In the genomic region with DNA sequence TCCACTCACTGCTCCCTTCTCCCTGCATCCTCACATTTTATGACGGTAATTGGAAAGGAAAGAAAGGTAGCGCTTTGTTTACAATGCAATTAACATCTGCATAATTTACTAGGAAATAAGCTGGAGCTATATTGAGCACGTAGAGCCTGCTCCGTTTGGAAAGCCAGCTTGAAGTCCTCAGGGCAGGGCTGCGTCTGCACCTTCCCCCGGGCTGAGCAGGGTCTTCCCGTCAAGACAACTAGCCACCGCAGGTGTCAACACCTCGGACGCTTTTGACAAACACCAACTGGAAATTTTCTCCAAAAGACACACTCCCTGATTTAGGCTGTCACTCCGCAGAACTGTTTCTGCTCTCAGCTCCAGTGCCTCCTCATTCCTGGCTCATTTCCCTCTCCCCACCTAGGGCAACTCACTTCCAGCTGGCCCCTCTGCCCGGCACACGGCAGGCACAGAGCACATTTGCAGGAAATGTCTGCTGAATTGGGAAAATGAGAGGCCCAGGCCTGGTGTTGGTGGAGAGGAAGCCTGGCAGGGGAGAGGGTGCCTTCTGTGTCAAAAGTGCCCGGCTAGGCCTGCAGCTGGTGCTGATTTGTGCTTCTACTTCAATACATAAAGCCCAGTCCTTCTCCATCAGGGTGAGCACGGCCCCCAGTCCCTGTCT, we compare ENCODE assay signal across 20 cellular contexts.
DNase-seq lines count a peak whose midpoint lies in the region; ATAC-seq and TF ChIP-seq lines count a peak whose summit lies in the region.
"Had no signal": no experiment of that assay in that cellular context is flagged by ENCODE, and none has a peak within 500 bp of the region (broad histone marks: within the 10 kb centered on the region; RNA-seq: fewer than 3 reads in every experiment).

No MANE protein-coding gene starts in this region.

- POLR2A ChIA-PET in OCI-LY7 (lab: Charles Lee) = no interaction called here

- H3K79me2 ChIP-seq in OCI-LY7 (ENCODE audit: insufficient read depth, low read depth, low read length) = no peaks in the 10 kb centered on the region

- no peak for ATAC-seq in HG02610 (IDR thresholded peaks at IDR 0.05; ENCODE audit: unreplicated experiment)
- ATAC-seq: left lobe of liver had no signal

- CTCF ChIA-PET in OCI-LY7 (lab: Charles Lee; ENCODE audit: unreplicated experiment) = no interaction called here

- no TSS peak for BruUV-seq in OCI-LY7 (replicated peaks; lab: Mats Ljungman, UMichigan)

- no peak for TF ChIP-seq CTCF in cardiac muscle cell (IDR thresholded peaks at IDR 0.05; ENCODE audit: low read depth, low read length)
- no peak for TF ChIP-seq CTCF in uterus (IDR thresholded peaks at IDR 0.05)
- TF ChIP-seq CTCF in OCI-LY7 (conservative IDR thresholded peaks at IDR 0.05; ENCODE audit: low read length) = no peak
- no peak for TF ChIP-seq CTCF in testis (IDR thresholded peaks at IDR 0.05)

- no peak for TF ChIP-seq POLR2A in uterus (IDR thresholded peaks at IDR 0.05)
- TF ChIP-seq POLR2A in testis (IDR thresholded peaks at IDR 0.05) = no peak

- H4K20me1 ChIP-seq in OCI-LY7 (ENCODE audit: insufficient read depth, low read length) = no peaks in the 10 kb centered on the region

- H3K4me2 ChIP-seq in OCI-LY7 (ENCODE audit: low read length) = no peak overlapping the region
- H3K4me2 ChIP-seq: KMS-11, PC-9 had no signal

- peak in 1 of 2 donors; percentile 69 for DNase-seq in cardiac muscle cell (ENCODE audit: low read depth in 1 of 2, low spot score in 1 of 2)
- DNase-seq in cardiac septum (ENCODE audit: low spot score) = no peak
- peak; percentile 16 for DNase-seq in NCI-H774 (lab: John Stamatoyannopoulos, UW)
- peak; percentile 68 for DNase-seq in left kidney (ENCODE audit: low read depth, low spot score)
- no peak for DNase-seq in uterus
- DNase-seq in OCI-LY7 (ENCODE audit: low spot score) = no peak
- DNase-seq in testis = no peak
- DNase-seq: activated CD4-positive, alpha-beta T cell treated with anti-CD3 and anti-CD28 coated beads for 4 hours; activated naive CD4-positive, alpha-beta T cell treated with anti-CD3 and anti-CD28 coated beads, Interleukin-2, amount 10 ng/mL, durations not matched to agents 7 days and 5 days; GF-D8; head of caudate nucleus; HFFc6; NCI-H2107; NCI-H82; PC-9; stimulated activated CD4-positive, alpha-beta T cell treated with anti-CD3 and anti-CD28 coated beads, Interleukin-4, amount 100 ng/mL, for 24 hours; stimulated activated naive CD4-positive, alpha-beta T cell treated with Interleukin-2 at 50 U/mL for 16 hours had no signal

- no peaks in the 10 kb centered on the region for H3K27me3 ChIP-seq in cardiac muscle cell
- H3K27me3 ChIP-seq in uterus = no peaks in the 10 kb centered on the region
- no peaks in the 10 kb centered on the region for H3K27me3 ChIP-seq in testis

- no peaks in the 10 kb centered on the region for H3K36me3 ChIP-seq in cardiac muscle cell
- no peaks in the 10 kb centered on the region for H3K36me3 ChIP-seq in uterus
- H3K36me3 ChIP-seq in OCI-LY7 (ENCODE audit: insufficient read depth, low read length) = no peaks in the 10 kb centered on the region
- no peaks in the 10 kb centered on the region for H3K36me3 ChIP-seq in testis (ENCODE audit: low read depth, missing control alignments)

- no peak overlapping the region for H2AFZ ChIP-seq in OCI-LY7 (ENCODE audit: low read length)
- H2AFZ ChIP-seq: PC-9 had no signal

- 53 to 60% methylated on average over 14 to 15 of the region's 15 CpGs for WGBS in testis, 2 donors

- no peak overlapping the region for H3K4me3 ChIP-seq in cardiac muscle cell
- no peak overlapping the region for H3K4me3 ChIP-seq in uterus
- no peak overlapping the region for H3K4me3 ChIP-seq in OCI-LY7 (ENCODE audit: low read depth, low read length, poor library complexity, severe bottlenecking)
- H3K4me3 ChIP-seq in testis = no peak overlapping the region
- H3K4me3 ChIP-seq: PC-9 had no signal

- intact Hi-C loops in cardiac septum (cut with DNase I) (no loop called here), uterus (cut with DNase I; ENCODE audit: low total_unique reads) (no loop called here), OCI-LY7 (cut with micrococcal nuclease; ENCODE audit: unreplicated experiment) (no loop called here), testis (cut with DNase I; ENCODE audit: low total_unique reads) (no loop called here)

- H3K9me3 ChIP-seq in cardiac muscle cell (ENCODE audit: low read depth) = no peaks in the 10 kb centered on the region
- H3K9me3 ChIP-seq in uterus = no peaks in the 10 kb centered on the region
- no peaks in the 10 kb centered on the region for H3K9me3 ChIP-seq in OCI-LY7 (ENCODE audit: low read length)
- no peaks in the 10 kb centered on the region for H3K9me3 ChIP-seq in testis

- no peaks in the 10 kb centered on the region for H3K9me2 ChIP-seq in OCI-LY7 (ENCODE audit: insufficient read depth, low read length)

- H3K4me1 ChIP-seq in cardiac muscle cell (ENCODE audit: low read depth) = peaks cover 17% of the 10 kb centered on the region
- peaks cover 0 to 3% of the 10 kb centered on the region in 2 donors for H3K4me1 ChIP-seq in uterus
- no peaks in the 10 kb centered on the region for H3K4me1 ChIP-seq in OCI-LY7 (ENCODE audit: insufficient read depth, low read length, poor library complexity, severe bottlenecking)
- H3K4me1 ChIP-seq in testis = peaks cover 6% of the 10 kb centered on the region

- H3K27ac ChIP-seq in cardiac muscle cell (peak overlapping the region; percentile 28), uterus (peak overlapping the region; percentile 40 to 51), OCI-LY7 (ENCODE audit: low read depth, low read length, poor library complexity, severe bottlenecking) (no peak overlapping the region), testis (no peak overlapping the region)
- H3K27ac ChIP-seq: KMS-11, PC-9 had no signal

Comparison
In these comparisons a context has a peak if more than half of its experiments do, and no peak if none do; other contexts are left out.
1. DNase-seq: peak in NCI-H774 (single experiment) and left kidney (single experiment); none in cardiac septum (single experiment), uterus (0 of 2), OCI-LY7 (single experiment) and testis (single experiment).
2. H3K27ac ChIP-seq: peak in cardiac muscle cell (single experiment) and uterus (2 of 2); none in OCI-LY7 (single experiment) and testis (0 of 2).